13 cellular contexts compared by ENCODE assay signal in genomic region chr16:30655815-30656347, GRCh38. TPM values are rescaled to one million over a fixed set of nuclear protein-coding genes. Genes with fewer than 3 reads are reported as not detected.
A peak's percentile ranks its signal among the peaks of the same experiment; 100 is the strongest.
DNase-seq lines count a peak whose midpoint lies in the region; ATAC-seq, FAIRE-seq and TF ChIP-seq lines count a peak whose summit lies in the region.
"Had no signal": no experiment of that assay in that cellular context is flagged by ENCODE, and none has a peak within 500 bp of the region (broad histone marks: within the 10 kb centered on the region; RNA-seq: fewer than 3 reads in every experiment).

No MANE protein-coding gene starts in this region.

- H3K4me1 ChIP-seq in HepG2 (ENCODE audit: insufficient read depth, low read length) = peaks cover 28% of the 10 kb centered on the region
- peaks cover 0 to 22% (median 10%) of the 10 kb centered on the region in 4 donors for H3K4me1 ChIP-seq in right lobe of liver
- peaks cover 0 to 55% (median 27%) of the 10 kb centered on the region in 3 donors for H3K4me1 ChIP-seq in gastroesophageal sphincter
- peaks cover 22% of the 10 kb centered on the region for H3K4me1 ChIP-seq in CD8-positive, alpha-beta T cell (ENCODE audit: insufficient read depth, low read length)

- DNase-seq in HepG2 (ENCODE audit: low spot score) (no peak), right lobe of liver (no peak), endothelial cell (ENCODE audit: low spot score) (no peak)
- no peak for DNase-seq in CD8-positive, alpha-beta T cell
- DNase-seq in activated CD4-positive, alpha-beta memory T cell treated with anti-CD3 and anti-CD28 coated beads for 36 hours = no peak
- DNase-seq: activated CD8-positive, alpha-beta memory T cell treated with anti-CD3 and anti-CD28 coated beads, Interleukin-2, amount 50 U/mL, for 48 hours; mesenchymal stem cell; NCI-H1930; NCI-H524 treated with DMSO at 0.1 percent for 48 hours; PC-9 had no signal

- peaks cover 26% of the 10 kb centered on the region for H3K4me1 Mint-ChIP-seq in endothelial cell (ENCODE audit: unreplicated experiment)
- peaks cover 33% of the 10 kb centered on the region for H3K4me1 Mint-ChIP-seq in CD8-positive, alpha-beta T cell (ENCODE audit: low read depth)
- peaks cover 33% of the 10 kb centered on the region for H3K4me1 Mint-ChIP-seq in activated CD4-positive, alpha-beta memory T cell treated with anti-CD3 and anti-CD28 coated beads for 36 hours (ENCODE audit: low read depth)

- H4K20me1 ChIP-seq in HepG2 (ENCODE audit: insufficient read depth, low read length) = peaks cover 13% of the 10 kb centered on the region; the same call in 1 of the 2 replicates

- WGBS in HepG2 (ENCODE audit: low lambda C conversion rate) = 100% methylated on average over 6 of the region's 12 CpGs
- WGBS in right lobe of liver (ENCODE audit: insufficient coverage, low coverage, low lambda C conversion rate, missing lambda C conversion rate) = 98% methylated on average over 11 of the region's 12 CpGs
- 80% methylated on average over 7 of the region's 12 CpGs; no CpG with 5 or more reads in 1 of the 2 donors for WGBS in gastroesophageal sphincter (ENCODE audit: low coverage in 1 of 2), 2 donors

- H3K4me3 ChIP-seq in HepG2 (replicated peaks in 1 of 3; ENCODE audit: insufficient read depth in 1 of 3, low read depth in 2 of 3, low read length in 3 of 3) (no peak overlapping the region), right lobe of liver (no peak overlapping the region), gastroesophageal sphincter (no peak overlapping the region)
- H3K4me3 ChIP-seq in CD8-positive, alpha-beta T cell (ENCODE audit: low read depth, low read length) = no peak overlapping the region
- H3K4me3 ChIP-seq: ovary, PC-9 had no signal

- POLR2A ChIA-PET in HepG2 (lab: Yijun Ruan, JAX) = interaction anchor here (1.2 kb wide), 1 partner anchor 92 kb away, joined by 3 read pairs; the partner anchor contains the start of gene PHKG2
- POLR2A ChIA-PET in CD8-positive, alpha-beta T cell (lab: Charles Lee) = no interaction called here
- POLR2A ChIA-PET in activated CD4-positive, alpha-beta memory T cell treated with anti-CD3 and anti-CD28 coated beads for 36 hours (lab: Charles Lee) = no interaction called here

- intact Hi-C loops in HepG2 (cut with micrococcal nuclease; ENCODE audit: unreplicated experiment) = loop anchor here (10.0 kb wide), 2 partner anchors 131 to 571 kb away; partner anchors contain the start of gene ZNF768
- intact Hi-C loops in right lobe of liver (cut with DNase I) = no loop called here
- intact Hi-C loops in CD8-positive, alpha-beta T cell (cut with DNase I, micrococcal nuclease) = loop anchor here (5.0 to 10.0 kb wide), 6 partner anchors 156 to 849 kb away; partner anchors contain the start of genes ZNF646 (in 2 of the 2), ZNF668 (in 2 of the 2), MAZ (in 1 of the 2) and SEPHS2 (in 1 of the 2)
- intact Hi-C loops in activated CD4-positive, alpha-beta memory T cell treated with anti-CD3 and anti-CD28 coated beads for 36 hours (cut with micrococcal nuclease) = loop anchor here (5.0 to 10.0 kb wide), 5 partner anchors 91 to 801 kb away; partner anchors contain the start of genes ALDOA, ARMC5, CFAP119 and PHKG2

- H3K9me3 ChIP-seq in HepG2 (ENCODE audit: low read length) (no peaks in the 10 kb centered on the region), right lobe of liver (no peaks in the 10 kb centered on the region), gastroesophageal sphincter (no peaks in the 10 kb centered on the region)
- H3K9me3 ChIP-seq in CD8-positive, alpha-beta T cell (ENCODE audit: low read length) = no peaks in the 10 kb centered on the region
- H3K9me3 ChIP-seq: ovary had no signal

- ATAC-seq in HepG2 (no peak), right lobe of liver (no peak), gastroesophageal sphincter (no peak)
- ATAC-seq in CD8-positive, alpha-beta T cell = no peak

- no peak overlapping the region for H3K4me2 ChIP-seq in HepG2 (ENCODE audit: low read depth, low read length)
- H3K4me2 ChIP-seq: PC-9 had no signal

- no peak overlapping the region for H2AFZ ChIP-seq in HepG2 (ENCODE audit: low read length)
- H2AFZ ChIP-seq: PC-9 had no signal

- H3K36me3 ChIP-seq in HepG2 (replicated peaks in 1 of 2; ENCODE audit: control insufficient read depth in 1 of 2, insufficient read depth in 2 of 2, low read length in 2 of 2) (peaks cover 9 to 38% of the 10 kb centered on the region in 2 experiments; a peak in 4 of 5 replicates), right lobe of liver (peaks cover 0 to 43% (median 19%) of the 10 kb centered on the region in 4 donors), gastroesophageal sphincter (peaks cover 0 to 50% of the 10 kb centered on the region in 2 donors)
- peaks cover 15% of the 10 kb centered on the region for H3K36me3 ChIP-seq in CD8-positive, alpha-beta T cell (ENCODE audit: insufficient read depth, low read length)
- H3K36me3 ChIP-seq: ovary had no signal

- CTCF ChIA-PET in HepG2 (lab: Yijun Ruan, JAX; ENCODE audit: low intra/inter-chr PET ratio, low total read pairs) = no interaction called here
- CTCF ChIA-PET in CD8-positive, alpha-beta T cell (lab: Charles Lee) = interaction anchor here (0.8 to 6.5 kb wide), 2 partner anchors 39 to 120 kb away, joined by 3 to 73 read pairs; no protein-coding TSS in a partner anchor
- CTCF ChIA-PET in activated CD4-positive, alpha-beta memory T cell treated with anti-CD3 and anti-CD28 coated beads for 36 hours (lab: Charles Lee) = interaction anchor here (2.5 kb wide), 1 partner anchor 38 kb away, joined by 13 read pairs; no protein-coding TSS in a partner anchor

- in situ Hi-C loops in HepG2 (cut with HindIII; ENCODE audit: extremely low pct_ligation_motif_present, low pct_unique_long_range_greater_than_20kb) = loop anchor here (25.0 kb wide), 1 partner anchor 844 kb away; the partner anchor contains the start of genes MAZ, MVP, PAGR1 and PRRT2

- BruUV-seq in HepG2 (replicated peaks; lab: Mats Ljungman, UMichigan) = no TSS peak

- H3K27ac ChIP-seq in HepG2 (ENCODE audit: extremely low read length, insufficient read depth, low read length) (no peak overlapping the region), right lobe of liver (no peak overlapping the region), gastroesophageal sphincter (peak overlapping the region in 3 of 4 donors; percentile 83 to 98 (median 98))
- H3K27ac ChIP-seq in CD8-positive, alpha-beta T cell (ENCODE audit: low read depth, low read length) = no peak overlapping the region
- H3K27ac ChIP-seq: ovary, PC-9 had no signal

- no peaks in the 10 kb centered on the region for H3K9me3 Mint-ChIP-seq in endothelial cell (ENCODE audit: unreplicated experiment)
- H3K9me3 Mint-ChIP-seq in CD8-positive, alpha-beta T cell = no peaks in the 10 kb centered on the region
- H3K9me3 Mint-ChIP-seq in activated CD4-positive, alpha-beta memory T cell treated with anti-CD3 and anti-CD28 coated beads for 36 hours = no peaks in the 10 kb centered on the region

- H3K27me3 ChIP-seq in HepG2 (ENCODE audit: control insufficient read depth in 1 of 2, insufficient read depth in 2 of 2, low read length in 2 of 2) = no peaks in the 10 kb centered on the region; a peak in 1 of 5 replicates
- no peaks in the 10 kb centered on the region for H3K27me3 ChIP-seq in right lobe of liver
- no peaks in the 10 kb centered on the region for H3K27me3 ChIP-seq in gastroesophageal sphincter
- H3K27me3 ChIP-seq in CD8-positive, alpha-beta T cell (ENCODE audit: insufficient read depth, low read length) = no peaks in the 10 kb centered on the region
- H3K27me3 ChIP-seq: ovary had no signal

- H3K4me3 Mint-ChIP-seq in endothelial cell (ENCODE audit: unreplicated experiment) = no peak overlapping the region
- H3K4me3 Mint-ChIP-seq in CD8-positive, alpha-beta T cell = no peak overlapping the region
- H3K4me3 Mint-ChIP-seq in activated CD4-positive, alpha-beta memory T cell treated with anti-CD3 and anti-CD28 coated beads for 36 hours = no peak overlapping the region

- TF ChIP-seq RAD21 in HepG2 (CRISPR knock-in tag; IDR thresholded peaks at IDR 0.05) = no peak

- TF ChIP-seq POLR2A in HepG2 (IDR thresholded peaks at IDR 0.05; ENCODE audit: insufficient read depth in 1 of 2, low read depth in 2 of 2, low read length in 2 of 2) = no peak
- no peak for TF ChIP-seq POLR2A in right lobe of liver (IDR thresholded peaks at IDR 0.05)
- no peak for TF ChIP-seq POLR2A in gastroesophageal sphincter (IDR thresholded peaks at IDR 0.05)

- FAIRE-seq in HepG2 (lab: Jason Lieb, UNC) = no peak
- FAIRE-seq: GM18507 had no signal

- no peak overlapping the region for H3K9ac ChIP-seq in HepG2 (ENCODE audit: insufficient read depth, low read depth, low read length)

- H3K27me3 Mint-ChIP-seq in endothelial cell (ENCODE audit: unreplicated experiment) = peaks cover 24% of the 10 kb centered on the region
- no peaks in the 10 kb centered on the region for H3K27me3 Mint-ChIP-seq in CD8-positive, alpha-beta T cell (ENCODE audit: low read depth)
- H3K27me3 Mint-ChIP-seq in activated CD4-positive, alpha-beta memory T cell treated with anti-CD3 and anti-CD28 coated beads for 36 hours = no peaks in the 10 kb centered on the region

- no peak for TF ChIP-seq CTCF in HepG2 (CRISPR knock-in tag; IDR thresholded peaks at IDR 0.05)
- TF ChIP-seq CTCF in right lobe of liver (IDR thresholded peaks at IDR 0.05) = no peak
- TF ChIP-seq CTCF in gastroesophageal sphincter (IDR thresholded peaks at IDR 0.05) = no peak
- no peak for TF ChIP-seq CTCF in endothelial cell (IDR thresholded peaks at IDR 0.05; ENCODE audit: unreplicated experiment)
- TF ChIP-seq CTCF in CD8-positive, alpha-beta T cell (IDR thresholded peaks at IDR 0.05) = no peak

- peaks cover 22% of the 10 kb centered on the region for H3K79me2 ChIP-seq in HepG2 (ENCODE audit: insufficient read depth, low read length)

- peaks cover 24% of the 10 kb centered on the region for H3K36me3 Mint-ChIP-seq in endothelial cell (ENCODE audit: low read depth, unreplicated experiment)
- peaks cover 58% of the 10 kb centered on the region for H3K36me3 Mint-ChIP-seq in CD8-positive, alpha-beta T cell
- H3K36me3 Mint-ChIP-seq in activated CD4-positive, alpha-beta memory T cell treated with anti-CD3 and anti-CD28 coated beads for 36 hours = peaks cover 36% of the 10 kb centered on the region

- no peak overlapping the region for H3K27ac Mint-ChIP-seq in endothelial cell (ENCODE audit: unreplicated experiment)
- H3K27ac Mint-ChIP-seq in CD8-positive, alpha-beta T cell = no peak overlapping the region
- no peak overlapping the region for H3K27ac Mint-ChIP-seq in activated CD4-positive, alpha-beta memory T cell treated with anti-CD3 and anti-CD28 coated beads for 36 hours

- TF ChIP-seq EP300 in HepG2 (IDR thresholded peaks at IDR 0.05; ENCODE audit: low read depth in 2 of 2, low read length in 2 of 2) (no peak), HepG2 (CRISPR knock-in tag; IDR thresholded peaks at IDR 0.05; ENCODE audit: borderline replicate concordance) (no peak), gastroesophageal sphincter (IDR thresholded peaks at IDR 0.05) (no peak)

RNA-seq across cellular contexts. Expression of gene FBRS, which starts 2.4 kb away (rescaled TPM):
- total RNA-seq in HepG2 (2016; rRNA removed; fragmentation: Illumina TruSeq; extraction: Trizol) (10.1 and 16.2 TPM in 2 replicates), right lobe of liver (10 to 100 TPM; 13.0 to 26.2 (median 20.9) TPM), gastroesophageal sphincter (10 to 100 TPM; 19.9 to 52.1 (median 32.8) TPM), endothelial cell (ENCODE audit: unreplicated experiment) (60.9 TPM)
- total RNA-seq in HepG2 (2016; cell fraction: cytosol; rRNA removed; fragmentation: Illumina TruSeq; extraction: Trizol; ENCODE audit: low read depth) = 22.4 and 23.4 TPM in 2 replicates
- 7.9 and 15.3 TPM in 2 replicates for total RNA-seq in HepG2 (2016; cell fraction: insoluble cytoplasmic fraction; rRNA removed; fragmentation: Illumina TruSeq; extraction: Trizol)
- 18.4 and 19.8 TPM in 2 replicates for total RNA-seq in HepG2 (2016; cell fraction: membrane; rRNA removed; fragmentation: Illumina TruSeq; extraction: Trizol)
- 21.9 and 27.5 TPM in 2 replicates for total RNA-seq in HepG2 (2016; cell fraction: nucleus; rRNA removed; fragmentation: Illumina TruSeq; extraction: Trizol)
- 13.7 and 14.8 TPM in 2 replicates for polyA plus RNA-seq in HepG2 (2011; rRNA removed)
- polyA plus RNA-seq in HepG2 (2011; cell fraction: cytosol; rRNA removed) = 3.3 and 5.2 TPM in 2 replicates
- polyA plus RNA-seq in HepG2 (2011; cell fraction: nucleus; rRNA removed) = 105 and 114 TPM in 2 replicates
- polyA plus RNA-seq in HepG2 (2012) = 26.9 and 27.9 TPM in 2 replicates
- polyA plus RNA-seq in HepG2 (2016; cell fraction: cytosol; fragmentation: Illumina TruSeq; extraction: Trizol; ENCODE audit: low read depth) = 3.9 TPM in 2 replicates
- polyA plus RNA-seq in HepG2 (2016; cell fraction: insoluble cytoplasmic fraction; fragmentation: Illumina TruSeq; extraction: Trizol; ENCODE audit: low read depth) = 20.3 and 27.9 TPM in 2 replicates
- polyA plus RNA-seq in HepG2 (2016; cell fraction: membrane; fragmentation: Illumina TruSeq; extraction: Trizol; ENCODE audit: low read depth) = 7.5 and 9.2 TPM in 2 replicates
- 74.8 and 79.3 TPM in 2 replicates for polyA plus RNA-seq in HepG2 (2016; cell fraction: nucleus; fragmentation: Illumina TruSeq; extraction: Trizol; ENCODE audit: insufficient read depth, low read depth)
- 18.8 and 22.6 TPM in 2 replicates for polyA minus RNA-seq in HepG2 (2011; rRNA and poly(A)+ RNA removed; ENCODE audit: low replicate concordance)
- 8.0 and 10.7 TPM in 2 replicates for polyA minus RNA-seq in HepG2 (2011; cell fraction: cytosol; rRNA and poly(A)+ RNA removed)
- 80.9 and 81.4 TPM in 2 replicates for polyA minus RNA-seq in HepG2 (2011; cell fraction: nucleus; rRNA and poly(A)+ RNA removed)
- total RNA-seq in CD8-positive, alpha-beta T cell = 100 to 1,000 TPM; 222 to 224 TPM
- 10 to 100 TPM; 91.8 to 95.6 TPM for total RNA-seq in activated CD4-positive, alpha-beta memory T cell treated with anti-CD3 and anti-CD28 coated beads for 36 hours

RNA-seq across cellular contexts. Expression of gene PRR14, which starts 5.1 kb away (rescaled TPM):
- total RNA-seq in HepG2 (2016; rRNA removed; fragmentation: Illumina TruSeq; extraction: Trizol) (9.1 and 11.0 TPM in 2 replicates), right lobe of liver (10 to 100 TPM; 12.8 to 23.0 (median 17.6) TPM), gastroesophageal sphincter (10 to 100 TPM; 21.7 to 49.2 (median 41.8) TPM), endothelial cell (ENCODE audit: unreplicated experiment) (45.3 TPM)
- total RNA-seq in HepG2 (2016; cell fraction: cytosol; rRNA removed; fragmentation: Illumina TruSeq; extraction: Trizol; ENCODE audit: low read depth) = 8.4 TPM in 2 replicates
- total RNA-seq in HepG2 (2016; cell fraction: insoluble cytoplasmic fraction; rRNA removed; fragmentation: Illumina TruSeq; extraction: Trizol) = 6.9 and 9.6 TPM in 2 replicates
- 15.8 and 18.7 TPM in 2 replicates for total RNA-seq in HepG2 (2016; cell fraction: membrane; rRNA removed; fragmentation: Illumina TruSeq; extraction: Trizol)
- 17.7 and 22.5 TPM in 2 replicates for total RNA-seq in HepG2 (2016; cell fraction: nucleus; rRNA removed; fragmentation: Illumina TruSeq; extraction: Trizol)
- 8.4 and 9.2 TPM in 2 replicates for polyA plus RNA-seq in HepG2 (2011; rRNA removed)
- polyA plus RNA-seq in HepG2 (2011; cell fraction: cytosol; rRNA removed) = 3.3 and 4.5 TPM in 2 replicates
- 64.8 and 74.5 TPM in 2 replicates for polyA plus RNA-seq in HepG2 (2011; cell fraction: nucleus; rRNA removed)
- polyA plus RNA-seq in HepG2 (2012) = 16.5 and 32.3 TPM in 2 replicates
- 27.2 and 27.7 TPM in 2 replicates for polyA plus RNA-seq in HepG2 (2016; cell fraction: cytosol; fragmentation: Illumina TruSeq; extraction: Trizol; ENCODE audit: low read depth)
- 18.2 and 24.7 TPM in 2 replicates for polyA plus RNA-seq in HepG2 (2016; cell fraction: insoluble cytoplasmic fraction; fragmentation: Illumina TruSeq; extraction: Trizol; ENCODE audit: low read depth)
- polyA plus RNA-seq in HepG2 (2016; cell fraction: membrane; fragmentation: Illumina TruSeq; extraction: Trizol; ENCODE audit: low read depth) = 38.9 and 40.6 TPM in 2 replicates
- 77.8 and 81.5 TPM in 2 replicates for polyA plus RNA-seq in HepG2 (2016; cell fraction: nucleus; fragmentation: Illumina TruSeq; extraction: Trizol; ENCODE audit: insufficient read depth, low read depth)
- 5.4 and 5.5 TPM in 2 replicates for polyA minus RNA-seq in HepG2 (2011; rRNA and poly(A)+ RNA removed; ENCODE audit: low replicate concordance)
- 7.9 and 8.3 TPM in 2 replicates for polyA minus RNA-seq in HepG2 (2011; cell fraction: cytosol; rRNA and poly(A)+ RNA removed)
- polyA minus RNA-seq in HepG2 (2011; cell fraction: nucleus; rRNA and poly(A)+ RNA removed) = 8.9 and 10.8 TPM in 2 replicates
- 10 to 100 TPM; 48.4 to 51.0 TPM for total RNA-seq in CD8-positive, alpha-beta T cell
- 10 to 100 TPM; 73.2 to 83.2 TPM for total RNA-seq in activated CD4-positive, alpha-beta memory T cell treated with anti-CD3 and anti-CD28 coated beads for 36 hours

RNA-seq across cellular contexts. Expression of gene SRCAP, which starts 43.1 kb away (rescaled TPM):
- 9.0 and 27.8 TPM in 2 replicates for total RNA-seq in HepG2 (2016; rRNA removed; fragmentation: Illumina TruSeq; extraction: Trizol)
- 13.8 and 14.2 TPM in 2 replicates for total RNA-seq in HepG2 (2016; cell fraction: cytosol; rRNA removed; fragmentation: Illumina TruSeq; extraction: Trizol; ENCODE audit: low read depth)
- total RNA-seq in HepG2 (2016; cell fraction: insoluble cytoplasmic fraction; rRNA removed; fragmentation: Illumina TruSeq; extraction: Trizol) = 9.7 and 19.4 TPM in 2 replicates
- 6.2 and 6.3 TPM in 2 replicates for total RNA-seq in HepG2 (2016; cell fraction: membrane; rRNA removed; fragmentation: Illumina TruSeq; extraction: Trizol)
- total RNA-seq in HepG2 (2016; cell fraction: nucleus; rRNA removed; fragmentation: Illumina TruSeq; extraction: Trizol) = 19.4 and 23.7 TPM in 2 replicates
- polyA plus RNA-seq in HepG2 (2011; rRNA removed) = 4.9 TPM in 2 replicates
- 0.72 and 0.78 TPM in 2 replicates for polyA plus RNA-seq in HepG2 (2011; cell fraction: cytosol; rRNA removed)
- polyA plus RNA-seq in HepG2 (2011; cell fraction: nucleus; rRNA removed) = 29.7 and 43.5 TPM in 2 replicates
- polyA plus RNA-seq in HepG2 (2012) = 14.4 and 16.2 TPM in 2 replicates
- polyA plus RNA-seq in HepG2 (2016; cell fraction: cytosol; fragmentation: Illumina TruSeq; extraction: Trizol; ENCODE audit: low read depth) = 0.08 and 0.18 TPM in 2 replicates
- polyA plus RNA-seq in HepG2 (2016; cell fraction: insoluble cytoplasmic fraction; fragmentation: Illumina TruSeq; extraction: Trizol; ENCODE audit: low read depth) = 4.1 and 8.0 TPM in 2 replicates
- polyA plus RNA-seq in HepG2 (2016; cell fraction: membrane; fragmentation: Illumina TruSeq; extraction: Trizol; ENCODE audit: low read depth) = 0.25 and 0.49 TPM in 2 replicates
- polyA plus RNA-seq in HepG2 (2016; cell fraction: nucleus; fragmentation: Illumina TruSeq; extraction: Trizol; ENCODE audit: insufficient read depth, low read depth) = 43.3 and 55.9 TPM in 2 replicates
- polyA minus RNA-seq in HepG2 (2011; rRNA and poly(A)+ RNA removed; ENCODE audit: low replicate concordance) = 32.0 and 40.1 TPM in 2 replicates
- polyA minus RNA-seq in HepG2 (2011; cell fraction: cytosol; rRNA and poly(A)+ RNA removed) = 12.0 and 13.6 TPM in 2 replicates
- 24.1 and 38.5 TPM in 2 replicates for polyA minus RNA-seq in HepG2 (2011; cell fraction: nucleus; rRNA and poly(A)+ RNA removed)
- total RNA-seq in right lobe of liver = 10 to 100 TPM; 12.1 to 31.3 (median 22.6) TPM
- 10 to 100 TPM; 20.6 to 57.4 (median 36.0) TPM for total RNA-seq in gastroesophageal sphincter
- 62.2 TPM for total RNA-seq in endothelial cell (ENCODE audit: unreplicated experiment)
- total RNA-seq in CD8-positive, alpha-beta T cell = 10 to 100 TPM; 70.1 to 85.6 TPM
- 10 to 100 TPM; 48.4 to 54.0 TPM for total RNA-seq in activated CD4-positive, alpha-beta memory T cell treated with anti-CD3 and anti-CD28 coated beads for 36 hours

RNA-seq across cellular contexts. Expression of gene ZNF689, which starts 45.7 kb away (rescaled TPM):
- total RNA-seq in HepG2 (2016; rRNA removed; fragmentation: Illumina TruSeq; extraction: Trizol) (19.5 and 22.7 TPM in 2 replicates), right lobe of liver (1 to 10 TPM; 3.9 to 5.8 (median 4.4) TPM), gastroesophageal sphincter (10 to 100 TPM in 2 of 4 donors, 1 to 10 TPM in 2; 9.7 to 13.1 (median 11.4) TPM), endothelial cell (ENCODE audit: unreplicated experiment) (12.0 TPM)
- 4.4 and 4.7 TPM in 2 replicates for total RNA-seq in HepG2 (2016; cell fraction: cytosol; rRNA removed; fragmentation: Illumina TruSeq; extraction: Trizol; ENCODE audit: low read depth)
- 18.5 and 18.8 TPM in 2 replicates for total RNA-seq in HepG2 (2016; cell fraction: insoluble cytoplasmic fraction; rRNA removed; fragmentation: Illumina TruSeq; extraction: Trizol)
- total RNA-seq in HepG2 (2016; cell fraction: membrane; rRNA removed; fragmentation: Illumina TruSeq; extraction: Trizol) = 17.9 and 18.1 TPM in 2 replicates
- 10.6 and 14.1 TPM in 2 replicates for total RNA-seq in HepG2 (2016; cell fraction: nucleus; rRNA removed; fragmentation: Illumina TruSeq; extraction: Trizol)
- 9.7 and 11.9 TPM in 2 replicates for polyA plus RNA-seq in HepG2 (2011; rRNA removed)
- 9.3 and 9.8 TPM in 2 replicates for polyA plus RNA-seq in HepG2 (2011; cell fraction: cytosol; rRNA removed)
- polyA plus RNA-seq in HepG2 (2011; cell fraction: nucleus; rRNA removed) = 19.3 and 19.5 TPM in 2 replicates
- polyA plus RNA-seq in HepG2 (2012) = 8.9 and 9.8 TPM in 2 replicates
- polyA plus RNA-seq in HepG2 (2016; cell fraction: cytosol; fragmentation: Illumina TruSeq; extraction: Trizol; ENCODE audit: low read depth) = 2.5 and 2.8 TPM in 2 replicates
- 17.8 and 20.4 TPM in 2 replicates for polyA plus RNA-seq in HepG2 (2016; cell fraction: insoluble cytoplasmic fraction; fragmentation: Illumina TruSeq; extraction: Trizol; ENCODE audit: low read depth)
- 9.1 and 9.3 TPM in 2 replicates for polyA plus RNA-seq in HepG2 (2016; cell fraction: membrane; fragmentation: Illumina TruSeq; extraction: Trizol; ENCODE audit: low read depth)
- polyA plus RNA-seq in HepG2 (2016; cell fraction: nucleus; fragmentation: Illumina TruSeq; extraction: Trizol; ENCODE audit: insufficient read depth, low read depth) = 15.4 and 16.6 TPM in 2 replicates
- polyA minus RNA-seq in HepG2 (2011; rRNA and poly(A)+ RNA removed; ENCODE audit: low replicate concordance) = 20.5 and 25.2 TPM in 2 replicates
- 13.1 and 17.3 TPM in 2 replicates for polyA minus RNA-seq in HepG2 (2011; cell fraction: cytosol; rRNA and poly(A)+ RNA removed)
- polyA minus RNA-seq in HepG2 (2011; cell fraction: nucleus; rRNA and poly(A)+ RNA removed) = 14.9 and 15.7 TPM in 2 replicates
- total RNA-seq in CD8-positive, alpha-beta T cell = 10 to 100 TPM; 15.6 to 17.5 TPM
- 1 to 10 TPM; 8.7 to 9.9 TPM for total RNA-seq in activated CD4-positive, alpha-beta memory T cell treated with anti-CD3 and anti-CD28 coated beads for 36 hours

Comparison
In these comparisons a context has a peak if more than half of its experiments do, and no peak if none do; other contexts are left out.
1. intact Hi-C loops: an anchor here in HepG2 (10.0 kb wide), CD8-positive, alpha-beta T cell (5.0 to 10.0 kb wide) and activated CD4-positive, alpha-beta memory T cell treated with anti-CD3 and anti-CD28 coated beads for 36 hours (5.0 to 10.0 kb wide); none called in right lobe of liver.
2. H3K27ac ChIP-seq: peak in gastroesophageal sphincter (3 of 4); none in HepG2 (single experiment), right lobe of liver (0 of 3) and CD8-positive, alpha-beta T cell (single experiment).